In genomic region chr16:79966226-79966625, GRCh38 we compare ENCODE assay signal across 37 cellular contexts.
"Had no signal": no experiment of that assay in that cellular context is flagged by ENCODE, and none has a peak within 500 bp of the region (broad histone marks: within the 10 kb centered on the region; RNA-seq: fewer than 3 reads in every experiment).

No MANE protein-coding gene starts in this region.

- FAIRE-seq: astrocyte, bronchial epithelial cell, TTC549 had no signal

- H3K4me3 ChIP-seq: body of pancreas, cardiac muscle cell had no signal

- H3K27me3 Mint-ChIP-seq: activated CD8-positive, alpha-beta T cell treated with anti-CD3 and anti-CD28 coated beads for 36 hours; activated naive CD8-positive, alpha-beta T cell; activated naive CD8-positive, alpha-beta T cell treated with anti-CD3 and anti-CD28 coated beads, Interleukin-2, amount 10 ng/mL, durations not matched to agents 7 days and 5 days; activated T-cell treated with anti-CD3 and anti-CD28 coated beads, Interleukin-2, amount 50 U/mL, for 24 hours had no signal

- DNase-seq: activated B cell treated with CpG ODN at 0.5 μM for 24 hours; activated CD4-positive, alpha-beta memory T cell treated with anti-CD3 and anti-CD28 coated beads for 36 hours; activated CD4-positive, alpha-beta T cell treated with anti-CD3 and anti-CD28 coated beads for 4 hours; activated CD4-positive, alpha-beta T cell treated with anti-CD3 and anti-CD28 coated beads, Interleukin-2, amount 10 ng/mL, durations not matched to agents 24 days and 14 days; activated CD4-positive, alpha-beta T cell treated with anti-CD3 and anti-CD28 coated beads, Interleukin-2, amount 50 U/mL, for 1 hour; activated CD4-positive, alpha-beta T cell treated with anti-CD3 and anti-CD28 coated beads, Interleukin-2, amount 50 U/mL, for 4 hours; activated CD4-positive, CD25-positive, alpha-beta regulatory T cell treated with anti-CD3 and anti-CD28 coated beads, Interleukin-2, amount 50 U/mL, for 72 hours; activated CD8-positive, alpha-beta memory T cell treated with anti-CD3 and anti-CD28 coated beads, Interleukin-2, amount 50 U/mL, for 48 hours; activated CD8-positive, alpha-beta T cell treated with anti-CD3 and anti-CD28 coated beads for 36 hours; activated effector memory CD4-positive, alpha-beta T cell treated with Interleukin-2 at 50 U/mL for 16 hours; activated gamma-delta T cell; activated naive CD4-positive, alpha-beta T cell treated with anti-CD3 and anti-CD28 coated beads, Interleukin-2, amount 10 ng/mL, durations not matched to agents 7 days and 5 days; activated naive CD4-positive, alpha-beta T cell treated with Interleukin-2 at 50 U/mL for 16 hours; activated naive CD8-positive, alpha-beta T cell treated with anti-CD3 and anti-CD28 coated beads, Interleukin-2, amount 10 ng/mL, durations not matched to agents 7 days and 5 days; activated naive CD8-positive, alpha-beta T cell treated with anti-CD3 and anti-CD28 coated beads, Interleukin-2, amount 50 U/mL, for 24 hours; activated T-cell treated with anti-CD3 and anti-CD28 coated beads, Interleukin-2, amount 50 U/mL, for 24 hours; activated T-cell treated with anti-CD3 and anti-CD28 coated beads, Interleukin-2, amount 50 U/mL, for 48 hours; amygdala; aorta; body of pancreas; brain microvascular endothelial cell; caudate nucleus; cerebellar nuclear complex; T-helper 1 cell; T-helper 2 cell; T-helper 9 cell had no signal

- H3K4me1 Mint-ChIP-seq: activated B cell treated with CpG ODN at 0.5 μM for 24 hours; activated CD4-positive, alpha-beta T cell treated with anti-CD3 and anti-CD28 coated beads, Interleukin-2, amount 10 ng/mL, durations not matched to agents 24 days and 14 days; activated naive CD4-positive, alpha-beta T cell treated with anti-CD3 and anti-CD28 coated beads, Interleukin-2, amount 10 ng/mL, durations not matched to agents 7 days and 5 days; activated naive CD4-positive, alpha-beta T cell treated with anti-CD3 and anti-CD28 coated beads, Interleukin-2, amount 50 U/mL, for 24 hours; activated naive CD8-positive, alpha-beta T cell treated with anti-CD3 and anti-CD28 coated beads, Interleukin-2, amount 10 ng/mL, durations not matched to agents 7 days and 5 days; activated naive CD8-positive, alpha-beta T cell treated with anti-CD3 and anti-CD28 coated beads, Interleukin-2, amount 50 U/mL, for 24 hours; central memory CD8-positive, alpha-beta T cell had no signal

- H3K27ac Mint-ChIP-seq: activated B cell treated with CpG ODN at 0.5 μM for 24 hours; activated CD4-positive, alpha-beta memory T cell treated with anti-CD3 and anti-CD28 coated beads for 36 hours; activated CD4-positive, alpha-beta T cell treated with anti-CD3 and anti-CD28 coated beads, Interleukin-2, amount 10 ng/mL, durations not matched to agents 24 days and 14 days; activated CD8-positive, alpha-beta T cell treated with anti-CD3 and anti-CD28 coated beads for 36 hours; activated naive CD4-positive, alpha-beta T cell treated with anti-CD3 and anti-CD28 coated beads, Interleukin-2, amount 10 ng/mL, durations not matched to agents 7 days and 5 days; activated naive CD4-positive, alpha-beta T cell treated with anti-CD3 and anti-CD28 coated beads, Interleukin-2, amount 50 U/mL, for 24 hours; activated naive CD8-positive, alpha-beta T cell; activated naive CD8-positive, alpha-beta T cell treated with anti-CD3 and anti-CD28 coated beads, Interleukin-2, amount 10 ng/mL, durations not matched to agents 7 days and 5 days; activated naive CD8-positive, alpha-beta T cell treated with anti-CD3 and anti-CD28 coated beads, Interleukin-2, amount 50 U/mL, for 24 hours; activated T-cell treated with anti-CD3 and anti-CD28 coated beads, Interleukin-2, amount 50 U/mL, for 24 hours; activated T-helper 2 cell treated with anti-CD3 and anti-CD28 coated beads, Interferon-gamma antibody, Interleukin-2, Interleukin-4, amounts not matched to agents 10 μg/mL and 5 μg/mL and 100 μg/mL, durations not matched to agents 14 hours and 24 hours and 36 hours; T-helper 1 cell treated with Interleukin-12 subunit alpha and Interleukin-12 subunit beta and Interleukin-4 antibody, amounts not matched to agents 30 μg/mL and 1 μg/mL, for 36 hours; T-helper 2 cell treated with Interferon-gamma antibody and Interleukin-4, amounts not matched to agents 5 μg/mL and 100 μg/mL, for 36 hours had no signal

- H3K4me1 ChIP-seq: body of pancreas had no signal

- H3K27ac ChIP-seq: body of pancreas, brain microvascular endothelial cell, cardiac muscle cell, VCaP had no signal

- H3K36me3 Mint-ChIP-seq: activated CD4-positive, alpha-beta memory T cell treated with anti-CD3 and anti-CD28 coated beads for 36 hours; activated naive CD4-positive, alpha-beta T cell treated with anti-CD3 and anti-CD28 coated beads, Interleukin-2, amount 10 ng/mL, durations not matched to agents 7 days and 5 days; activated naive CD4-positive, alpha-beta T cell treated with anti-CD3 and anti-CD28 coated beads, Interleukin-2, amount 50 U/mL, for 24 hours; activated naive CD8-positive, alpha-beta T cell; activated naive CD8-positive, alpha-beta T cell treated with anti-CD3 and anti-CD28 coated beads, Interleukin-2, amount 10 ng/mL, durations not matched to agents 7 days and 5 days had no signal

- ATAC-seq: activated CD8-positive, alpha-beta T cell treated with anti-CD3 and anti-CD28 coated beads for 36 hours; activated naive CD8-positive, alpha-beta T cell treated with anti-CD3 and anti-CD28 coated beads, Interleukin-2, amount 50 U/mL, for 24 hours; body of pancreas had no signal

- H3K36me3 ChIP-seq: brain microvascular endothelial cell, cardiac muscle cell had no signal

- H3K9me3 ChIP-seq: body of pancreas had no signal

- H3K27me3 ChIP-seq: body of pancreas, brain microvascular endothelial cell had no signal

- H3K4me3 Mint-ChIP-seq: activated B cell treated with CpG ODN at 0.5 μM for 24 hours; activated CD4-positive, alpha-beta memory T cell treated with anti-CD3 and anti-CD28 coated beads for 36 hours; activated CD4-positive, alpha-beta T cell treated with anti-CD3 and anti-CD28 coated beads, Interleukin-2, amount 10 ng/mL, durations not matched to agents 24 days and 14 days; activated CD8-positive, alpha-beta T cell treated with anti-CD3 and anti-CD28 coated beads for 36 hours; activated naive CD4-positive, alpha-beta T cell treated with anti-CD3 and anti-CD28 coated beads, Interleukin-2, amount 10 ng/mL, durations not matched to agents 7 days and 5 days; activated naive CD4-positive, alpha-beta T cell treated with anti-CD3 and anti-CD28 coated beads, Interleukin-2, amount 50 U/mL, for 24 hours; activated naive CD8-positive, alpha-beta T cell; activated naive CD8-positive, alpha-beta T cell treated with anti-CD3 and anti-CD28 coated beads, Interleukin-2, amount 10 ng/mL, durations not matched to agents 7 days and 5 days; activated naive CD8-positive, alpha-beta T cell treated with anti-CD3 and anti-CD28 coated beads, Interleukin-2, amount 50 U/mL, for 24 hours; activated T-cell treated with anti-CD3 and anti-CD28 coated beads, Interleukin-2, amount 50 U/mL, for 24 hours; central memory CD8-positive, alpha-beta T cell; T-helper 1 cell treated with Interleukin-12 subunit alpha and Interleukin-12 subunit beta and Interleukin-4 antibody, amounts not matched to agents 30 μg/mL and 1 μg/mL, for 36 hours; T-helper 2 cell treated with Interferon-gamma antibody and Interleukin-4, amounts not matched to agents 5 μg/mL and 100 μg/mL, for 36 hours had no signal

- H3K9me3 Mint-ChIP-seq: activated CD4-positive, alpha-beta memory T cell treated with anti-CD3 and anti-CD28 coated beads for 36 hours; activated CD4-positive, alpha-beta T cell treated with anti-CD3 and anti-CD28 coated beads, Interleukin-2, amount 10 ng/mL, durations not matched to agents 24 days and 14 days; activated naive CD4-positive, alpha-beta T cell treated with anti-CD3 and anti-CD28 coated beads, Interleukin-2, amount 10 ng/mL, durations not matched to agents 7 days and 5 days; activated naive CD4-positive, alpha-beta T cell treated with anti-CD3 and anti-CD28 coated beads, Interleukin-2, amount 50 U/mL, for 24 hours; activated T-cell treated with anti-CD3 and anti-CD28 coated beads, Interleukin-2, amount 50 U/mL, for 24 hours; activated T-helper 2 cell treated with anti-CD3 and anti-CD28 coated beads, Interferon-gamma antibody, Interleukin-2, Interleukin-4, amounts not matched to agents 10 μg/mL and 5 μg/mL and 100 μg/mL, durations not matched to agents 14 hours and 24 hours and 36 hours; central memory CD8-positive, alpha-beta T cell; T-helper 1 cell treated with Interleukin-12 subunit alpha and Interleukin-12 subunit beta and Interleukin-4 antibody, amounts not matched to agents 30 μg/mL and 1 μg/mL, for 36 hours; T-helper 2 cell treated with Interferon-gamma antibody and Interleukin-4, amounts not matched to agents 5 μg/mL and 100 μg/mL, for 36 hours had no signal
